In the genomic region with DNA sequence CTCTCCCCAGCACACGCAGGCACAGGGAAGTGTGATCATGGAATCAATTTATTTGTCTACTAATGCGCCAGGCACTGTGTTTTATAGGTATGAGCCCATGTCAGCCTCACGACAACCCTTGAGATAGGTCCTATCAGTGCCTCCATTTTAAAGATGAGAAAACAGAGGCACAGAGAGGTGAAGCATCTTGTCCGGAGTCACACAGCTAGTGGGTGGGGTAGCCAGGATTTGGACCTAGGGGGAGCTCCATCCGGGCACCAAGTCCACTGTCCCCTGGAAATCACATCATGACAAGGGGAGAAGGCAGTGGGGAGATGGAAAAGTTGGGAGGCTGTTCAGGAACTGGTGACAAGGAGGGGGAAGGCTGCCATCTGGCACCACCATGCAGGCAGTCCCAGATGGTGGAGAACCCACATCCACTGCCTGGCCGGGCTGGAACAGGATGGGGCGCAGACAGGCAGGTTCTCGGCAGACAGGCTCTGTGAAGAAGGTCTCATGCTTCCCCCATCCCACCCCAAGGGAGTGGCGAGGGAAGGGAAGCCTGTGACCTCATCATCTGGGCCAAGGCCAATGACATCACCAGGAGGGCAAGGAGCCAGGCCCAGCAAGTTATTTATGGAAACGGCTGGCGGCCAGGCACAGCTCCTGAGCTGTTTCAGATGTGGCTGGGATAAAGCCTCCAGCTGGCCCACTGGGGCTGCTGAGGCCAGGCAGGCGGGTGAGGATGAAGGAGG, we compare ENCODE assay signal across 1 cellular context.
TF ChIP-seq lines count a peak whose summit lies in the region.

No MANE protein-coding gene starts in this region.

TF ChIP-seq in HEK293, 187 proteins besides CTCF, POLR2A, EP300 and RAD21 (continued from another document and continues in another):
- TF ChIP-seq, protein P1, sequence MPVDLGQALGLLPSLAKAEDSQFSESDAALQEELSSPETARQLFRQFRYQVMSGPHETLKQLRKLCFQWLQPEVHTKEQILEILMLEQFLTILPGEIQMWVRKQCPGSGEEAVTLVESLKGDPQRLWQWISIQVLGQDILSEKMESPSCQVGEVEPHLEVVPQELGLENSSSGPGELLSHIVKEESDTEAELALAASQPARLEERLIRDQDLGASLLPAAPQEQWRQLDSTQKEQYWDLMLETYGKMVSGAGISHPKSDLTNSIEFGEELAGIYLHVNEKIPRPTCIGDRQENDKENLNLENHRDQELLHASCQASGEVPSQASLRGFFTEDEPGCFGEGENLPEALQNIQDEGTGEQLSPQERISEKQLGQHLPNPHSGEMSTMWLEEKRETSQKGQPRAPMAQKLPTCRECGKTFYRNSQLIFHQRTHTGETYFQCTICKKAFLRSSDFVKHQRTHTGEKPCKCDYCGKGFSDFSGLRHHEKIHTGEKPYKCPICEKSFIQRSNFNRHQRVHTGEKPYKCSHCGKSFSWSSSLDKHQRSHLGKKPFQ (tag by site-specific recombination; IDR thresholded peaks at IDR 0.05): no peak
- TF ChIP-seq ZNF776 (tag by site-specific recombination; IDR thresholded peaks at IDR 0.05; ENCODE audit: borderline replicate concordance): no peak
- peak; percentile 66 for TF ChIP-seq KLF8 (tag by site-specific recombination; IDR thresholded peaks at IDR 0.05)
- TF ChIP-seq ZNF510 (tag by site-specific recombination; IDR thresholded peaks at IDR 0.05; ENCODE audit: insufficient replicate concordance): no peak
- no peak for TF ChIP-seq MEIS1 (CRISPR knock-in tag; IDR thresholded peaks at IDR 0.05; ENCODE audit: borderline replicate concordance)
- TF ChIP-seq FEZF1 (tag by site-specific recombination; IDR thresholded peaks at IDR 0.05): 0 out of 2 replicates have a peak, but pooled peaks have one; percentile 10
- no peak for TF ChIP-seq ZNF350 (tag by site-specific recombination; IDR thresholded peaks at IDR 0.05)
- peak; percentile 34; the same call in 1 of the 2 replicates for TF ChIP-seq SP2 (tag by site-specific recombination; IDR thresholded peaks at IDR 0.05)
- no peak for TF ChIP-seq ZNF830 (tag by site-specific recombination; IDR thresholded peaks at IDR 0.05; ENCODE audit: low read depth)
- TF ChIP-seq KLF16 (tag by site-specific recombination; IDR thresholded peaks at IDR 0.05): no peak
- 0 out of 2 replicates have a peak, but pooled peaks have one; percentile 14 for TF ChIP-seq SCRT2 (tag by site-specific recombination; IDR thresholded peaks at IDR 0.05)
- no peak for TF ChIP-seq ZNF530 (tag by site-specific recombination; IDR thresholded peaks at IDR 0.05; ENCODE audit: low read depth)
- TF ChIP-seq ZBTB48 (tag by site-specific recombination; IDR thresholded peaks at IDR 0.05): peak; percentile 35; the same call in 1 of the 2 replicates
- TF ChIP-seq PRDM2 (tag by site-specific recombination; IDR thresholded peaks at IDR 0.05; ENCODE audit: borderline replicate concordance): no peak
- peak; percentile 37; the same call in 1 of the 2 replicates for TF ChIP-seq ZNF2 (tag by site-specific recombination; IDR thresholded peaks at IDR 0.05)
- no peak for TF ChIP-seq MYNN (tag by site-specific recombination; IDR thresholded peaks at IDR 0.05; ENCODE audit: borderline replicate concordance)
- TF ChIP-seq, protein P2, sequence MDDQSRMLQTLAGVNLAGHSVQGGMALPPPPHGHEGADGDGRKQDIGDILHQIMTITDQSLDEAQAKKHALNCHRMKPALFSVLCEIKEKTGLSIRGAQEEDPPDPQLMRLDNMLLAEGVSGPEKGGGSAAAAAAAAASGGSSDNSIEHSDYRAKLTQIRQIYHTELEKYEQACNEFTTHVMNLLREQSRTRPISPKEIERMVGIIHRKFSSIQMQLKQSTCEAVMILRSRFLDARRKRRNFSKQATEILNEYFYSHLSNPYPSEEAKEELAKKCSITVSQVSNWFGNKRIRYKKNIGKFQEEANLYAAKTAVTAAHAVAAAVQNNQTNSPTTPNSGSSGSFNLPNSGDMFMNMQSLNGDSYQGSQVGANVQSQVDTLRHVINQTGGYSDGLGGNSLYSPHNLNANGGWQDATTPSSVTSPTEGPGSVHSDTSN (CRISPR knock-in tag; IDR thresholded peaks at IDR 0.05): 0 out of 2 replicates have a peak, but pooled peaks have one; percentile 24
- no peak for TF ChIP-seq ZNF404 (tag by site-specific recombination; IDR thresholded peaks at IDR 0.05)
- TF ChIP-seq, protein P3, sequence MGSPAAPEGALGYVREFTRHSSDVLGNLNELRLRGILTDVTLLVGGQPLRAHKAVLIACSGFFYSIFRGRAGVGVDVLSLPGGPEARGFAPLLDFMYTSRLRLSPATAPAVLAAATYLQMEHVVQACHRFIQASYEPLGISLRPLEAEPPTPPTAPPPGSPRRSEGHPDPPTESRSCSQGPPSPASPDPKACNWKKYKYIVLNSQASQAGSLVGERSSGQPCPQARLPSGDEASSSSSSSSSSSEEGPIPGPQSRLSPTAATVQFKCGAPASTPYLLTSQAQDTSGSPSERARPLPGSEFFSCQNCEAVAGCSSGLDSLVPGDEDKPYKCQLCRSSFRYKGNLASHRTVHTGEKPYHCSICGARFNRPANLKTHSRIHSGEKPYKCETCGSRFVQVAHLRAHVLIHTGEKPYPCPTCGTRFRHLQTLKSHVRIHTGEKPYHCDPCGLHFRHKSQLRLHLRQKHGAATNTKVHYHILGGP (tag by site-specific recombination; IDR thresholded peaks at IDR 0.05): no peak
- no peak for TF ChIP-seq ZNF654 (tag by site-specific recombination; IDR thresholded peaks at IDR 0.05; ENCODE audit: low read depth)
- no peak for TF ChIP-seq SCRT1 (tag by site-specific recombination; IDR thresholded peaks at IDR 0.05; ENCODE audit: borderline replicate concordance)
- TF ChIP-seq, protein P4, sequence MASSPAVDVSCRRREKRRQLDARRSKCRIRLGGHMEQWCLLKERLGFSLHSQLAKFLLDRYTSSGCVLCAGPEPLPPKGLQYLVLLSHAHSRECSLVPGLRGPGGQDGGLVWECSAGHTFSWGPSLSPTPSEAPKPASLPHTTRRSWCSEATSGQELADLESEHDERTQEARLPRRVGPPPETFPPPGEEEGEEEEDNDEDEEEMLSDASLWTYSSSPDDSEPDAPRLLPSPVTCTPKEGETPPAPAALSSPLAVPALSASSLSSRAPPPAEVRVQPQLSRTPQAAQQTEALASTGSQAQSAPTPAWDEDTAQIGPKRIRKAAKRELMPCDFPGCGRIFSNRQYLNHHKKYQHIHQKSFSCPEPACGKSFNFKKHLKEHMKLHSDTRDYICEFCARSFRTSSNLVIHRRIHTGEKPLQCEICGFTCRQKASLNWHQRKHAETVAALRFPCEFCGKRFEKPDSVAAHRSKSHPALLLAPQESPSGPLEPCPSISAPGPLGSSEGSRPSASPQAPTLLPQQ (tag by site-specific recombination; IDR thresholded peaks at IDR 0.05): no peak
- TF ChIP-seq ZNF433 (tag by site-specific recombination; IDR thresholded peaks at IDR 0.05; ENCODE audit: low read depth): no peak
- TF ChIP-seq ZNF76 (tag by site-specific recombination; IDR thresholded peaks at IDR 0.05; ENCODE audit: borderline replicate concordance, low read depth): no peak
- no peak for TF ChIP-seq ZNF596 (tag by site-specific recombination; IDR thresholded peaks at IDR 0.05)
- TF ChIP-seq, protein P5, sequence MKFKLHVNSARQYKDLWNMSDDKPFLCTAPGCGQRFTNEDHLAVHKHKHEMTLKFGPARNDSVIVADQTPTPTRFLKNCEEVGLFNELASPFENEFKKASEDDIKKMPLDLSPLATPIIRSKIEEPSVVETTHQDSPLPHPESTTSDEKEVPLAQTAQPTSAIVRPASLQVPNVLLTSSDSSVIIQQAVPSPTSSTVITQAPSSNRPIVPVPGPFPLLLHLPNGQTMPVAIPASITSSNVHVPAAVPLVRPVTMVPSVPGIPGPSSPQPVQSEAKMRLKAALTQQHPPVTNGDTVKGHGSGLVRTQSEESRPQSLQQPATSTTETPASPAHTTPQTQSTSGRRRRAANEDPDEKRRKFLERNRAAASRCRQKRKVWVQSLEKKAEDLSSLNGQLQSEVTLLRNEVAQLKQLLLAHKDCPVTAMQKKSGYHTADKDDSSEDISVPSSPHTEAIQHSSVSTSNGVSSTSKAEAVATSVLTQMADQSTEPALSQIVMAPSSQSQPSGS (tag by site-specific recombination; IDR thresholded peaks at IDR 0.05; ENCODE audit: low read depth): peak; percentile 99
- no peak for TF ChIP-seq EGR2 (tag by site-specific recombination; IDR thresholded peaks at IDR 0.05; ENCODE audit: low read depth)
- TF ChIP-seq, protein P6, sequence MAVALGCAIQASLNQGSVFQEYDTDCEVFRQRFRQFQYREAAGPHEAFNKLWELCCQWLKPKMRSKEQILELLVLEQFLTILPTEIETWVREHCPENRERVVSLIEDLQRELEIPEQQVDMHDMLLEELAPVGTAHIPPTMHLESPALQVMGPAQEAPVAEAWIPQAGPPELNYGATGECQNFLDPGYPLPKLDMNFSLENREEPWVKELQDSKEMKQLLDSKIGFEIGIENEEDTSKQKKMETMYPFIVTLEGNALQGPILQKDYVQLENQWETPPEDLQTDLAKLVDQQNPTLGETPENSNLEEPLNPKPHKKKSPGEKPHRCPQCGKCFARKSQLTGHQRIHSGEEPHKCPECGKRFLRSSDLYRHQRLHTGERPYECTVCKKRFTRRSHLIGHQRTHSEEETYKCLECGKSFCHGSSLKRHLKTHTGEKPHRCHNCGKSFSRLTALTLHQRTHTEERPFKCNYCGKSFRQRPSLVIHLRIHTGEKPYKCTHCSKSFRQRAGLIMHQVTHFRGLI (tag by site-specific recombination; IDR thresholded peaks at IDR 0.05): peak; percentile 28; the same call in 1 of the 2 replicates
- no peak for TF ChIP-seq KLF9 (tag by site-specific recombination; IDR thresholded peaks at IDR 0.05; ENCODE audit: low read depth)
- TF ChIP-seq, protein P7, sequence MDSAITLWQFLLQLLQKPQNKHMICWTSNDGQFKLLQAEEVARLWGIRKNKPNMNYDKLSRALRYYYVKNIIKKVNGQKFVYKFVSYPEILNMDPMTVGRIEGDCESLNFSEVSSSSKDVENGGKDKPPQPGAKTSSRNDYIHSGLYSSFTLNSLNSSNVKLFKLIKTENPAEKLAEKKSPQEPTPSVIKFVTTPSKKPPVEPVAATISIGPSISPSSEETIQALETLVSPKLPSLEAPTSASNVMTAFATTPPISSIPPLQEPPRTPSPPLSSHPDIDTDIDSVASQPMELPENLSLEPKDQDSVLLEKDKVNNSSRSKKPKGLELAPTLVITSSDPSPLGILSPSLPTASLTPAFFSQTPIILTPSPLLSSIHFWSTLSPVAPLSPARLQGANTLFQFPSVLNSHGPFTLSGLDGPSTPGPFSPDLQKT (IDR thresholded peaks at IDR 0.05; ENCODE audit: borderline replicate concordance, low read depth, low read length): no peak
- no peak for TF ChIP-seq ZNF169 (tag by site-specific recombination; IDR thresholded peaks at IDR 0.05)
- no peak for TF ChIP-seq ZNF19 (tag by site-specific recombination; IDR thresholded peaks at IDR 0.05; ENCODE audit: low read depth)
- TF ChIP-seq ZIC2 (tag by site-specific recombination; IDR thresholded peaks at IDR 0.05): peak; percentile 90
- TF ChIP-seq ZNF146 (tag by site-specific recombination; IDR thresholded peaks at IDR 0.05): no peak
- 0 out of 2 replicates have a peak, but pooled peaks have one; percentile 38 for TF ChIP-seq ZBTB10 (tag by site-specific recombination; IDR thresholded peaks at IDR 0.05)
